In the genomic region with DNA sequence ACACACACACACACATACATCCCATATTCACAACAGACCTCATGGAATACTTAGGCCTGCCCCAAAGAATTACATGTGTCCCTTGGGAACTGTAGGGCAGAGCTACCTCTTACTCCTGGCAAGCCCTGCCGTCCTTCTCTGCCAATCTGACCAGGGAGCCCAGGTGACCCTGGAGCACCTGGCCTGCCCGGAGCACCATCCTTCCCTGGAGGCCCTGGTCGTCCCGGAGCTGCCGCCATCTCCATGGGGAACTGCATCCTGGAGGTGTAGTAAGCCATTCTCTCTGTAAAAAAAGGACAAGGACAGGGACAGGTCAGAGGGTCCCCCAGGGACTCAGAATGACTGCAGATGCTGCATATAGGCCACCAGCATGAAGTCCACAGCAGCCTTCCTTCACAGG, we compare ENCODE assay signal across 30 cellular contexts.
"Had no signal": no experiment of that assay in that cellular context is flagged by ENCODE, and none has a peak within 500 bp of the region (broad histone marks: within the 10 kb centered on the region; RNA-seq: fewer than 3 reads in every experiment).

No MANE protein-coding gene starts in this region.

- H3K4me2 ChIP-seq: KMS-11, PC-9 had no signal

- H3K4me3 ChIP-seq: adrenal gland, body of pancreas, PC-9, SJSA1 had no signal

- ATAC-seq: activated naive CD4-positive, alpha-beta T cell treated with anti-CD3 and anti-CD28 coated beads, Interleukin-2, amount 50 U/mL, for 72 hours; activated T-cell treated with anti-CD3 and anti-CD28 coated beads, Interleukin-2, amount 50 U/mL, for 4 hours; body of pancreas; SK-N-SH treated with all-trans-retinoic acid at 6 μM for 48 hours; T-cell; T-helper 17 cell had no signal

- H3K4me1 ChIP-seq: adrenal gland, body of pancreas, SJSA1 had no signal

- H3K27me3 ChIP-seq: adrenal gland, body of pancreas, SJSA1 had no signal

- H2AFZ ChIP-seq: PC-9 had no signal

- H3K9ac ChIP-seq: KMS-11 had no signal

- H3K27ac ChIP-seq: adrenal gland, body of pancreas, KMS-11, PC-9, SJSA1, VCaP had no signal

- H3K9me3 ChIP-seq: adrenal gland, body of pancreas, SJSA1 had no signal

- DNase-seq: activated B cell treated with CpG ODN at 0.5 μM for 24 hours; activated CD4-positive, alpha-beta memory T cell treated with anti-CD3 and anti-CD28 coated beads for 36 hours; activated CD4-positive, alpha-beta T cell treated with anti-CD3 and anti-CD28 coated beads for 4 hours; activated CD4-positive, alpha-beta T cell treated with anti-CD3 and anti-CD28 coated beads, Interleukin-2, amount 50 U/mL, for 1 hour; activated CD4-positive, CD25-positive, alpha-beta regulatory T cell treated with anti-CD3 and anti-CD28 coated beads, Interleukin-2, amount 50 U/mL, for 72 hours; activated CD8-positive, alpha-beta memory T cell treated with anti-CD3 and anti-CD28 coated beads, Interleukin-2, amount 50 U/mL, for 4 hours; activated gamma-delta T cell treated with Interleukin-2 at 50 U/mL for 16 hours; activated naive CD4-positive, alpha-beta T cell treated with anti-CD3 and anti-CD28 coated beads for 36 hours; activated T-cell treated with anti-CD3 and anti-CD28 coated beads for 4 hours; activated T-cell treated with anti-CD3 and anti-CD28 coated beads, Interleukin-2, amount 50 U/mL, for 4 hours; adrenal gland; body of pancreas; caudate nucleus; NCI-H1105; NCI-H1436; NCI-H1694 treated with DMSO at 0.1 percent for 48 hours; NCI-H2029; NCI-H2171 treated with DMSO at 0.1 percent for 48 hours; NCI-H446 treated with DMSO at 0.1 percent for 48 hours; NCI-H524; NCI-H69; PC-9; SHP77 treated with DMSO at 0.1 percent for 48 hours; T-cell; T-helper 17 cell had no signal

- H3K36me3 ChIP-seq: adrenal gland had no signal
